In genomic region chr12:108563135-108563803, GRCh38 we compare ENCODE assay signal across 8 cellular contexts. TPM values are rescaled to one million over a fixed set of nuclear protein-coding genes. Genes with fewer than 3 reads are reported as not detected.
DNase-seq lines count a peak whose midpoint lies in the region; ATAC-seq and TF ChIP-seq lines count a peak whose summit lies in the region.

No MANE protein-coding gene starts in this region.

- H3K27ac ChIP-seq in layer of hippocampus (ENCODE audit: low read depth, low read length): peak overlapping the region; percentile 87

- H3K4me1 Mint-ChIP-seq in chondrocyte (ENCODE audit: low read depth): peaks cover 57% of the 10 kb centered on the region

- peak overlapping the region; percentile 100 for H3K4me3 Mint-ChIP-seq in chondrocyte (ENCODE audit: unreplicated experiment)

- peaks cover 24% of the 10 kb centered on the region for H3K36me3 Mint-ChIP-seq in chondrocyte (ENCODE audit: low read depth)

- ATAC-seq in HG03342 (IDR thresholded peaks at IDR 0.05; ENCODE audit: unreplicated experiment): peak; percentile 31

- no peaks in the 10 kb centered on the region for H3K9me3 Mint-ChIP-seq in chondrocyte (ENCODE audit: low read depth)

- no peaks in the 10 kb centered on the region for H3K27me3 Mint-ChIP-seq in chondrocyte (ENCODE audit: low read depth)

- H3K27ac Mint-ChIP-seq in chondrocyte (ENCODE audit: unreplicated experiment): peak overlapping the region; percentile 97

- peak; percentile 96 for TF ChIP-seq CTCF in chondrocyte (IDR thresholded peaks at IDR 0.05)

- H3K27me3 ChIP-seq in layer of hippocampus (ENCODE audit: control insufficient read depth, insufficient read depth, low read length): no peaks in the 10 kb centered on the region

- DNase-seq in NCI-H1417 (lab: John Stamatoyannopoulos, UW): peak; percentile 71 to 85 (median 84)
- DNase-seq in NCI-H1417 treated with DMSO at 0.1 percent for 48 hours (lab: John Stamatoyannopoulos, UW): no peak
- DNase-seq in NCI-H460 (ENCODE audit: extremely low read depth, low read depth): peak; percentile 95
- DNase-seq in activated CD4-positive, alpha-beta T cell treated with anti-CD3 and anti-CD28 coated beads for 1 hour: peak; percentile 77
- no peak for DNase-seq in chondrocyte (ENCODE audit: low spot score)
- peak in 3 of 4 experiments; percentile 57 to 84 (median 77) for DNase-seq in stimulated activated CD4-positive, alpha-beta T cell treated with anti-CD3 and anti-CD28 coated beads, Interleukin-1b, Interleukin-23, amount 100 ng/mL, for 24 hours (ENCODE audit: low read depth in 4 of 4, low spot score in 1 of 4)

RNA-seq across cellular contexts. Expression of gene ISCU, which starts 0.9 kb away (rescaled TPM):
- 226 and 245 TPM in 2 replicates for total RNA-seq in NCI-H460 (2014; rRNA removed; shearing (Covaris generic))
- 155 and 194 TPM in 2 replicates for polyA plus RNA-seq in NCI-H460 (2014; cell fraction: nucleus; rRNA removed)
- 84.8 to 102 TPM (median 87.8 TPM) in 3 replicates for total RNA-seq in chondrocyte

RNA-seq across cellular contexts. Expression of gene SART3, which starts 2.3 kb away (rescaled TPM):
- total RNA-seq in NCI-H460 (2014; rRNA removed; shearing (Covaris generic)): 70.1 and 70.4 TPM in 2 replicates
- polyA plus RNA-seq in NCI-H460 (2014; cell fraction: nucleus; rRNA removed): 57.1 and 75.2 TPM in 2 replicates
- 33.8 to 36.6 TPM (median 34.8 TPM) in 3 replicates for total RNA-seq in chondrocyte

RNA-seq across cellular contexts. Expression of gene TMEM119, which starts 34.6 kb away (rescaled TPM):
- not detected in 2 replicates for total RNA-seq in NCI-H460 (2014; rRNA removed; shearing (Covaris generic))
- polyA plus RNA-seq in NCI-H460 (2014; cell fraction: nucleus; rRNA removed): not detected in 2 replicates
- total RNA-seq in chondrocyte: 46.7 to 122 TPM (median 48.3 TPM) in 3 replicates

RNA-seq across cellular contexts. Expression of gene FICD, which starts 48.2 kb away (rescaled TPM):
- 6.3 and 7.2 TPM in 2 replicates for total RNA-seq in NCI-H460 (2014; rRNA removed; shearing (Covaris generic))
- polyA plus RNA-seq in NCI-H460 (2014; cell fraction: nucleus; rRNA removed): 2.1 and 6.1 TPM in 2 replicates
- 7.8 to 8.4 TPM (median 8.0 TPM) in 3 replicates for total RNA-seq in chondrocyte

Comparison
In these comparisons a context has a peak if more than half of its experiments do, and no peak if none do; other contexts are left out.
1. DNase-seq: peak in NCI-H1417 (3 of 3), NCI-H460 (single experiment), activated CD4-positive, alpha-beta T cell treated with anti-CD3 and anti-CD28 coated beads for 1 hour (single experiment) and stimulated activated CD4-positive, alpha-beta T cell treated with anti-CD3 and anti-CD28 coated beads, Interleukin-1b, Interleukin-23, amount 100 ng/mL, for 24 hours (3 of 4); none in NCI-H1417 treated with DMSO at 0.1 percent for 48 hours (single experiment) and chondrocyte (single experiment).
2. RNA of gene TMEM119, which starts 34.6 kb away (total RNA-seq): 46.7 to 122 TPM in chondrocyte; not detected in NCI-H460; every median in the first group is over 10 times any median in the second.